8 cellular contexts compared by ENCODE assay signal in genomic region chr9:20622330-20623020, GRCh38. TPM values are rescaled to one million over a fixed set of nuclear protein-coding genes. Genes with fewer than 3 reads are reported as not detected.
A peak's percentile ranks its signal among the peaks of the same experiment; 100 is the strongest.
DNase-seq lines count a peak whose midpoint lies in the region; ATAC-seq and TF ChIP-seq lines count a peak whose summit lies in the region.

Gene MLLT3 (minus strand): TSS chr9:20622499.

- no peaks in the 10 kb centered on the region for H3K27me3 ChIP-seq in colonic mucosa

- no peak; the same call in 1 of the 2 replicates for TF ChIP-seq CTCF in AG09319 (IDR thresholded peaks at IDR 0.05; ENCODE audit: low read depth, low read length)
- no peak for TF ChIP-seq CTCF in colonic mucosa (IDR thresholded peaks at IDR 0.05)

- peak; percentile 76 for ATAC-seq in GM19025 (IDR thresholded peaks at IDR 0.05; ENCODE audit: low read depth, unreplicated experiment)
- ATAC-seq in HG03280 (IDR thresholded peaks at IDR 0.05; ENCODE audit: unreplicated experiment): peak; percentile 83
- peak; percentile 85 for ATAC-seq in left colon

- DNase-seq in AG09319 (ENCODE audit: extremely low read depth, low read depth) (peak; percentile 90), NCI-H345 treated with DMSO at 0.1 percent for 48 hours (lab: John Stamatoyannopoulos, UW; ENCODE audit: unreplicated experiment) (peak; percentile 96), colonic mucosa (peak; percentile 98), left colon (peak; percentile 97)
- peak; percentile 96 for DNase-seq in activated CD4-positive, alpha-beta T cell treated with anti-CD3 and anti-CD28 coated beads for 4 hours
- peak; percentile 94 to 96 for DNase-seq in stimulated activated CD4-positive, alpha-beta T cell treated with anti-CD3 and anti-CD28 coated beads, Interleukin-1b, Interleukin-23, amount 100 ng/mL, for 4 hours (ENCODE audit: low read depth in 2 of 2)

- peak within 1 kb of the TSS; percentile 93 for H3K27ac ChIP-seq in colonic mucosa

- peak within 1 kb of the TSS; percentile 76 for H3K4me3 ChIP-seq in colonic mucosa

- H3K9me3 ChIP-seq in colonic mucosa: no peaks in the 10 kb centered on the region

- intact Hi-C loops in colonic mucosa (cut with DNase I) (loop anchor here (5.0 to 10.0 kb wide), 3 partner anchors 60 to 265 kb away; partner anchors contain the start of gene FOCAD), left colon (cut with DNase I, micrococcal nuclease) (loop anchor here in 1 of 2 donors (5.0 kb wide), 2 partner anchors 70 to 265 kb away; no protein-coding TSS in a partner anchor)

- peak within 1 kb of the TSS; percentile 67 to 92 for H3K9ac ChIP-seq in colonic mucosa (ENCODE audit: low read depth in 2 of 2, low read length in 2 of 2)

- H3K36me3 ChIP-seq in colonic mucosa: no peaks in the 10 kb centered on the region

- H3K4me1 ChIP-seq in colonic mucosa: peaks cover 5% of the 10 kb centered on the region

RNA-seq across cellular contexts. Expression of gene MLLT3, which starts in this region (rescaled TPM):
- total RNA-seq in colonic mucosa (10 to 100 TPM; 44.6 to 65.2 TPM), left colon (10 to 100 TPM; 44.1 to 62.7 TPM)

Comparison
In these comparisons a context has a peak if more than half of its experiments do, and no peak if none do; other contexts are left out.
1. Peak in every context shown above with its lines: DNase-seq, ATAC-seq, H3K4me3 ChIP-seq and H3K27ac ChIP-seq.